Comparison of ENCODE assay signal across 7 cellular contexts in genomic region chr3:42024578-42025387, GRCh38.
DNase-seq lines count a peak whose midpoint lies in the region; ATAC-seq, FAIRE-seq and TF ChIP-seq lines count a peak whose summit lies in the region.

No MANE protein-coding gene starts in this region.

- peak; percentile 61 for ATAC-seq in HG02981 (IDR thresholded peaks at IDR 0.05; ENCODE audit: unreplicated experiment)
- no peak for ATAC-seq in GM21447 (IDR thresholded peaks at IDR 0.05; ENCODE audit: unreplicated experiment)

- 23 to 46% (median 24%) methylated on average over 10 of the region's 10 CpGs for WGBS in adipose tissue, 3 donors

- peak overlapping the region in 2 of 3 experiments; percentile 45 to 62 for H3K4me3 ChIP-seq in keratinocyte (ENCODE audit: control insufficient read depth in 2 of 3, extremely low read depth in 1 of 3, insufficient read depth in 2 of 3, low read depth in 1 of 3, low read length in 3 of 3)
- H3K4me3 ChIP-seq in stomach smooth muscle (ENCODE audit: low read length in 2 of 2), result peak overlapping the region; percentile 23 to 33

- H4K20me1 ChIP-seq in keratinocyte (ENCODE audit: control insufficient read depth, extremely low read depth, insufficient read depth, low read length), result no peaks in the 10 kb centered on the region

- TF ChIP-seq CTCF in keratinocyte (optimal IDR thresholded peaks at IDR 0.05 in 1 of 3, IDR thresholded peaks at IDR 0.05 in 1 of 3, conservative IDR thresholded peaks at IDR 0.05 in 1 of 3; ENCODE audit: extremely low read depth in 1 of 3, insufficient read depth in 2 of 3, low read length in 3 of 3), result no peak

- no peaks in the 10 kb centered on the region for H3K36me3 ChIP-seq in keratinocyte (ENCODE audit: control insufficient read depth in 2 of 2, extremely low read depth in 1 of 2, insufficient read depth in 2 of 2, low read length in 2 of 2)
- no peaks in the 10 kb centered on the region for H3K36me3 ChIP-seq in stomach smooth muscle (ENCODE audit: control insufficient read depth in 2 of 2, insufficient read depth in 2 of 2, low read length in 2 of 2)

- H2AFZ ChIP-seq in keratinocyte (ENCODE audit: control insufficient read depth, low read length), result peak overlapping the region; percentile 61

- peak overlapping the region; percentile 71 for H3K27ac ChIP-seq in adipose tissue (ENCODE audit: low read depth, low read length)
- peak overlapping the region; percentile 83 for H3K27ac ChIP-seq in keratinocyte (ENCODE audit: control insufficient read depth, insufficient read depth, low read length)
- H3K27ac ChIP-seq in stomach smooth muscle (ENCODE audit: low read length), result peak overlapping the region; percentile 53

- H3K4me1 ChIP-seq in keratinocyte (ENCODE audit: control insufficient read depth, extremely low read depth, insufficient read depth, low read length) (peaks cover 53% of the 10 kb centered on the region), stomach smooth muscle (ENCODE audit: control insufficient read depth, insufficient read depth, low read length) (peaks cover 28% of the 10 kb centered on the region)

- peak overlapping the region; percentile 81 for H3K4me2 ChIP-seq in keratinocyte (ENCODE audit: control insufficient read depth, extremely low read depth, insufficient read depth, low read depth, low read length)

- FAIRE-seq in keratinocyte (lab: Jason Lieb, UNC), result no peak

- H3K9ac ChIP-seq in keratinocyte (ENCODE audit: control insufficient read depth, extremely low read depth, insufficient read depth, low read length) (peak overlapping the region; percentile 60), stomach smooth muscle (ENCODE audit: low read length in 2 of 2) (peak overlapping the region; percentile 6 to 44)

- no peaks in the 10 kb centered on the region for H3K27me3 ChIP-seq in keratinocyte (ENCODE audit: control insufficient read depth, extremely low read depth, insufficient read depth, low read length)
- no peaks in the 10 kb centered on the region for H3K27me3 ChIP-seq in stomach smooth muscle (ENCODE audit: control insufficient read depth in 1 of 2, insufficient read depth in 2 of 2, low read length in 2 of 2)

- no peak for DNase-seq in keratinocyte (ENCODE audit: low read depth, low spot score)
- DNase-seq in activated CD4-positive, alpha-beta T cell treated with anti-CD3 and anti-CD28 coated beads for 4 hours, result no peak
- DNase-seq in H4 (ENCODE audit: low spot score), result no peak

- dilution Hi-C loops in keratinocyte (cut with MboI; ENCODE audit: extremely low pct_ligation_motif_present, low sequenced_read_pairs), result no loop called here

- no peaks in the 10 kb centered on the region for H3K9me1 ChIP-seq in keratinocyte (ENCODE audit: control insufficient read depth, extremely low read depth, insufficient read depth, low read length)

- peaks cover 81% of the 10 kb centered on the region for H3K79me2 ChIP-seq in keratinocyte (ENCODE audit: control insufficient read depth, insufficient read depth, low read length)

- H3K9me3 ChIP-seq in keratinocyte (ENCODE audit: control insufficient read depth, low read depth, low read length) (no peaks in the 10 kb centered on the region), stomach smooth muscle (ENCODE audit: control insufficient read depth in 2 of 2, low read length in 2 of 2) (no peaks in the 10 kb centered on the region)
